1 cellular context compared by ENCODE assay signal in genomic region chr2:102238039-102238756, GRCh38.
TF ChIP-seq lines count a peak whose summit lies in the region.

No MANE protein-coding gene starts in this region.

TF ChIP-seq in GM23338, 12 proteins besides CTCF, POLR2A, EP300 and RAD21 (continued from another document):
- TF ChIP-seq ZNF462 (CRISPR knock-in tag; IDR thresholded peaks at IDR 0.05) (no peak), CREB1 (CRISPR knock-in tag; IDR thresholded peaks at IDR 0.05; ENCODE audit: low read depth) (no peak), STAT1 (IDR thresholded peaks at IDR 0.05; ENCODE audit: unreplicated experiment) (no peak), EZH2 (IDR thresholded peaks at IDR 0.05; ENCODE audit: low read depth, unreplicated experiment) (no peak), ETS1 (IDR thresholded peaks at IDR 0.05) (no peak)
TF ChIP-seq in GM23338: peak in this region for 0.
